Comparison of ENCODE assay signal across 21 cellular contexts in genomic region chr12:70982991-70983390, GRCh38.
A peak's percentile ranks its signal among the peaks of the same experiment; 100 is the strongest.
DNase-seq lines count a peak whose midpoint lies in the region; ATAC-seq and TF ChIP-seq lines count a peak whose summit lies in the region.
"Had no signal": no experiment of that assay in that cellular context is flagged by ENCODE, and none has a peak within 500 bp of the region (broad histone marks: within the 10 kb centered on the region; RNA-seq: fewer than 3 reads in every experiment).

No MANE protein-coding gene starts in this region.

- H3K27ac ChIP-seq in HEK293 (ENCODE audit: extremely low read depth, low read depth, low read length) (no peak overlapping the region), brain microvascular endothelial cell (peak overlapping the region; percentile 43)
- H3K27ac ChIP-seq: right atrium auricular region, testis had no signal

- H3K36me3 ChIP-seq in HEK293 (ENCODE audit: control insufficient read depth in 2 of 2, insufficient read depth in 1 of 2, low read length in 2 of 2): no peaks in the 10 kb centered on the region
- no peaks in the 10 kb centered on the region for H3K36me3 ChIP-seq in brain microvascular endothelial cell (replicated peaks)
- H3K36me3 ChIP-seq in HAP-1 (replicated peaks): no peaks in the 10 kb centered on the region
- H3K36me3 ChIP-seq: right atrium auricular region had no signal

- DNase-seq in AG04449 (ENCODE audit: low read depth, low spot score) (peak; percentile 87), brain microvascular endothelial cell (no peak), kidney glomerular epithelial cell (lab: John Stamatoyannopoulos, UW) (peak; percentile 24), HAP-1 (ENCODE audit: low spot score in 2 of 2) (no peak)
- DNase-seq in activated CD4-positive, CD25-positive, alpha-beta regulatory T cell (lab: John Stamatoyannopoulos, UW): no peak
- DNase-seq: activated T-cell treated with anti-CD3 and anti-CD28 coated beads, Interleukin-2, amount 50 U/mL, for 48 hours; CD4-positive, alpha-beta memory T cell; Kasumi-1; mucosa of descending colon; NCI-H1417; nucleus accumbens; SHP77 treated with DMSO at 0.1 percent for 48 hours; stimulated activated CD4-positive, alpha-beta T cell treated with anti-CD3 and anti-CD28 coated beads, Interleukin-15, amount 100 ng/mL, for 24 hours; T-helper 2 cell; testis had no signal

- in situ Hi-C loops in brain microvascular endothelial cell (cut with HindIII; ENCODE audit: low pct_ligation_motif_present, low sequenced_read_pairs) (no loop called here), HAP-1 (cut with MboI; ENCODE audit: low sequenced_read_pairs) (no loop called here)

- ATAC-seq in HG03520 (IDR thresholded peaks at IDR 0.05; ENCODE audit: unreplicated experiment) (no peak), GM19351 (IDR thresholded peaks at IDR 0.05; ENCODE audit: unreplicated experiment) (no peak)
- ATAC-seq: left lobe of liver; mucosa of descending colon; stimulated activated effector memory CD8-positive, alpha-beta T cell treated with anti-CD3 and anti-CD28 coated beads, Interleukin-12 subunit alpha, Interleukin-12 subunit beta, amount 100 ng/mL, for 72 hours had no signal

- H3K9me3 ChIP-seq in HEK293 (ENCODE audit: control insufficient read depth, insufficient read depth, low read depth, low read length) (no peaks in the 10 kb centered on the region), HAP-1 (no peaks in the 10 kb centered on the region)
- H3K9me3 ChIP-seq: mucosa of descending colon, right atrium auricular region, testis had no signal

- no peak overlapping the region for H3K4me3 ChIP-seq in AG04449 (ENCODE audit: low read depth, low read length)
- no peak overlapping the region for H3K4me3 ChIP-seq in HEK293 (ENCODE audit: low read depth, low read length)
- H3K4me3 ChIP-seq in brain microvascular endothelial cell (ENCODE audit: low read depth, low read length): no peak overlapping the region
- no peak overlapping the region for H3K4me3 ChIP-seq in HAP-1
- H3K4me3 ChIP-seq: mucosa of descending colon, right atrium auricular region, testis had no signal

- no peaks in the 10 kb centered on the region for H3K27me3 ChIP-seq in brain microvascular endothelial cell (replicated peaks)
- no peaks in the 10 kb centered on the region for H3K27me3 ChIP-seq in HAP-1 (ENCODE audit: low read depth)
- H3K27me3 ChIP-seq: right atrium auricular region, testis had no signal

- CTCF ChIA-PET in AG04449 (lab: Yijun Ruan, JAX) (no interaction called here), HEK293 (lab: Yijun Ruan, JAX) (interaction anchor here (0.7 kb wide), 1 partner anchor 11 kb away, joined by 3 read pairs; no protein-coding TSS in a partner anchor)

- H3K4me1 ChIP-seq in HEK293 (ENCODE audit: control insufficient read depth, insufficient read depth, low read length) (no peaks in the 10 kb centered on the region), HAP-1 (no peaks in the 10 kb centered on the region)
- H3K4me1 ChIP-seq: testis had no signal

- POLR2A ChIA-PET in AG04449 (lab: Yijun Ruan, JAX) (interaction anchor here (0.6 to 1.7 kb wide), 2 partner anchors 12 to 25 kb away, joined by 3 to 6 read pairs; no protein-coding TSS in a partner anchor), HEK293 (lab: Yijun Ruan, JAX) (no interaction called here)

- TF ChIP-seq CTCF in AG04449 (IDR thresholded peaks at IDR 0.05; ENCODE audit: insufficient read depth, low read length, missing control alignments) (no peak), HEK293 (tag by site-specific recombination; IDR thresholded peaks at IDR 0.05) (no peak), brain microvascular endothelial cell (IDR thresholded peaks at IDR 0.05; ENCODE audit: low read depth, low read length, missing control alignments) (no peak)

TF ChIP-seq in HEK293, 187 proteins besides CTCF, POLR2A, EP300 and RAD21:
- 0 out of 2 replicates have a peak, but pooled peaks have one; percentile 19 for TF ChIP-seq HIC1 (tag by site-specific recombination; IDR thresholded peaks at IDR 0.05)
- no peak for TF ChIP-seq PBX3 (CRISPR knock-in tag; IDR thresholded peaks at IDR 0.05)
- no peak for TF ChIP-seq KLF17 (tag by site-specific recombination; IDR thresholded peaks at IDR 0.05)
- no peak for TF ChIP-seq ZSCAN5A (tag by site-specific recombination; IDR thresholded peaks at IDR 0.05)
- TF ChIP-seq ZNF473 (tag by site-specific recombination; IDR thresholded peaks at IDR 0.05): no peak
- TF ChIP-seq ZNF561 (tag by site-specific recombination; IDR thresholded peaks at IDR 0.05; ENCODE audit: borderline replicate concordance): no peak
- no peak for TF ChIP-seq ZNF274 (IDR thresholded peaks at IDR 0.05; ENCODE audit: low read length)
- TF ChIP-seq ZNF274 (tag by site-specific recombination; IDR thresholded peaks at IDR 0.05; ENCODE audit: borderline replicate concordance): no peak
- TF ChIP-seq PRDM1 (tag by site-specific recombination; IDR thresholded peaks at IDR 0.05): no peak

Comparison
In these comparisons a context has a peak if more than half of its experiments do, and no peak if none do; other contexts are left out.
1. DNase-seq: peak in AG04449 (single experiment) and kidney glomerular epithelial cell (single experiment); none in brain microvascular endothelial cell (single experiment), activated CD4-positive, CD25-positive, alpha-beta regulatory T cell (0 of 4) and HAP-1 (0 of 2).